ENCODE assay signal across 10 cellular contexts in genomic region chr3:62403765-62404164, GRCh38. TPM values are rescaled to one million over a fixed set of nuclear protein-coding genes. Genes with fewer than 3 reads are reported as not detected.
"Had no signal": no experiment of that assay in that cellular context is flagged by ENCODE, and none has a peak within 500 bp of the region (broad histone marks: within the 10 kb centered on the region; RNA-seq: fewer than 3 reads in every experiment).

No MANE protein-coding gene starts in this region.

- H2AFZ ChIP-seq: GM23338 had no signal

- H3K4me3 ChIP-seq: GM23338 had no signal

- FAIRE-seq: H1, H54, HepG2, HTR-8/SVneo had no signal

- DNase-seq: H9, HCEC 1CT, KBM-7 had no signal

- H3K4me2 ChIP-seq: GM23338 had no signal

RNA-seq across cellular contexts. Expression of gene FEZF2, which starts 30.4 kb away (rescaled TPM):
- total RNA-seq: GM23338, H1, HepG2, HT-29 had no signal
- polyA plus RNA-seq: GM23338, HepG2, IgD-negative memory B cell had no signal
